Comparison of ENCODE assay signal across 9 cellular contexts in genomic region chr22:21624120-21624879, GRCh38. TPM values are rescaled to one million over a fixed set of nuclear protein-coding genes. Genes with fewer than 3 reads are reported as not detected.
DNase-seq lines count a peak whose midpoint lies in the region; ATAC-seq and TF ChIP-seq lines count a peak whose summit lies in the region.
"Had no signal": no experiment of that assay in that cellular context is flagged by ENCODE, and none has a peak within 500 bp of the region (broad histone marks: within the 10 kb centered on the region; RNA-seq: fewer than 3 reads in every experiment).

No MANE protein-coding gene starts in this region.

- H3K9me3 ChIP-seq in CD8-positive, alpha-beta T cell (ENCODE audit: low read length) = no peaks in the 10 kb centered on the region

- H3K4me1 ChIP-seq in CD8-positive, alpha-beta T cell (ENCODE audit: insufficient read depth, low read length) = peaks cover 37% of the 10 kb centered on the region

- no peaks in the 10 kb centered on the region for H3K9me3 Mint-ChIP-seq in CD8-positive, alpha-beta T cell

- DNase-seq in CD8-positive, alpha-beta T cell = peak in 3 of 7 experiments; percentile 44 to 54 (median 48)
- peak; percentile 36 to 47 for DNase-seq in Kasumi-1 (lab: John Stamatoyannopoulos, UW)
- peak; percentile 24 for DNase-seq in activated T-cell treated with anti-CD3 and anti-CD28 coated beads for 24 hours (ENCODE audit: low read depth)
- DNase-seq in fibroblast of villous mesenchyme (ENCODE audit: low read depth) = no peak
- DNase-seq in stimulated activated CD4-positive, alpha-beta T cell treated with anti-CD3 and anti-CD28 coated beads, Interleukin-2, amount 100 ng/mL, for 48 hours = peak; percentile 55
- no peak for DNase-seq in NCI-H2171 (lab: John Stamatoyannopoulos, UW)

- intact Hi-C loops in CD8-positive, alpha-beta T cell (cut with DNase I, micrococcal nuclease) = no loop called here

- ATAC-seq in CD8-positive, alpha-beta T cell = peak; percentile 26
- ATAC-seq in HG03196 (IDR thresholded peaks at IDR 0.05; ENCODE audit: unreplicated experiment) (no peak), GM21529 (IDR thresholded peaks at IDR 0.05; ENCODE audit: unreplicated experiment) (no peak)

- no peaks in the 10 kb centered on the region for H3K27me3 ChIP-seq in CD8-positive, alpha-beta T cell (ENCODE audit: insufficient read depth, low read length)

- H3K4me1 Mint-ChIP-seq in CD8-positive, alpha-beta T cell (ENCODE audit: low read depth) = peaks cover 40% of the 10 kb centered on the region

- no peaks in the 10 kb centered on the region for H3K27me3 Mint-ChIP-seq in CD8-positive, alpha-beta T cell (ENCODE audit: low read depth)

- H3K27ac ChIP-seq in CD8-positive, alpha-beta T cell (ENCODE audit: low read depth, low read length) = no peak overlapping the region

- peaks cover 63% of the 10 kb centered on the region for H3K36me3 Mint-ChIP-seq in CD8-positive, alpha-beta T cell

- TF ChIP-seq CTCF in CD8-positive, alpha-beta T cell (IDR thresholded peaks at IDR 0.05) = peak; percentile 55
- peak; percentile 47 for TF ChIP-seq CTCF in fibroblast of villous mesenchyme (IDR thresholded peaks at IDR 0.05; ENCODE audit: insufficient read depth, low read depth, low read length)

- H3K27ac Mint-ChIP-seq in CD8-positive, alpha-beta T cell = peak overlapping the region; percentile 47

- CTCF ChIA-PET in CD8-positive, alpha-beta T cell (lab: Charles Lee) = interaction anchor here (1.7 to 2.7 kb wide), 3 partner anchors 10 to 22 kb away, joined by 4 to 11 read pairs (median 5); partner anchors contain the start of gene SDF2L1

- peaks cover 9% of the 10 kb centered on the region for H3K36me3 ChIP-seq in CD8-positive, alpha-beta T cell (ENCODE audit: insufficient read depth, low read length)

- H3K4me3 Mint-ChIP-seq in CD8-positive, alpha-beta T cell = no peak overlapping the region

- POLR2A ChIA-PET in CD8-positive, alpha-beta T cell (lab: Charles Lee) = no interaction called here

- H3K4me3 ChIP-seq in CD8-positive, alpha-beta T cell (ENCODE audit: low read depth, low read length) = no peak overlapping the region
- H3K4me3 ChIP-seq in fibroblast of villous mesenchyme (ENCODE audit: low read depth, low read length) = no peak overlapping the region
- H3K4me3 ChIP-seq: lung had no signal

RNA-seq across cellular contexts. Expression of gene YDJC, which starts 5.5 kb away (rescaled TPM):
- total RNA-seq in CD8-positive, alpha-beta T cell = 10 to 100 TPM; 25.6 to 26.0 TPM
- 19.0 and 27.1 TPM in 2 replicates for total RNA-seq in fibroblast of villous mesenchyme

RNA-seq across cellular contexts. Expression of gene CCDC116, which starts 8.3 kb away (rescaled TPM):
- under 1 TPM; 0.19 to 0.33 TPM for total RNA-seq in CD8-positive, alpha-beta T cell
- 0.32 and 0.43 TPM in 2 replicates for total RNA-seq in fibroblast of villous mesenchyme

RNA-seq across cellular contexts. Expression of gene SDF2L1, which starts 17.8 kb away (rescaled TPM):
- 10 to 100 TPM; 20.8 to 21.5 TPM for total RNA-seq in CD8-positive, alpha-beta T cell
- 22.0 and 27.7 TPM in 2 replicates for total RNA-seq in fibroblast of villous mesenchyme

RNA-seq across cellular contexts. Expression of gene PPIL2, which starts 41.5 kb away (rescaled TPM):
- total RNA-seq in CD8-positive, alpha-beta T cell = 10 to 100 TPM; 42.5 to 51.7 TPM
- 26.8 and 32.2 TPM in 2 replicates for total RNA-seq in fibroblast of villous mesenchyme

RNA-seq across cellular contexts. Expression of gene UBE2L3, which starts 56.8 kb away (rescaled TPM):
- 10 to 100 TPM; 20.7 to 22.4 TPM for total RNA-seq in CD8-positive, alpha-beta T cell
- 43.5 and 56.1 TPM in 2 replicates for total RNA-seq in fibroblast of villous mesenchyme

Comparison
In these comparisons a context has a peak if more than half of its experiments do, and no peak if none do; other contexts are left out.
1. DNase-seq: peak in Kasumi-1 (2 of 2), activated T-cell treated with anti-CD3 and anti-CD28 coated beads for 24 hours (single experiment) and stimulated activated CD4-positive, alpha-beta T cell treated with anti-CD3 and anti-CD28 coated beads, Interleukin-2, amount 100 ng/mL, for 48 hours (2 of 2); none in fibroblast of villous mesenchyme (single experiment) and NCI-H2171 (single experiment).